Comparison of ENCODE assay signal across 26 cellular contexts in genomic region chr17:15464629-15465028, GRCh38. TPM values are rescaled to one million over a fixed set of nuclear protein-coding genes. Genes with fewer than 3 reads are reported as not detected.
DNase-seq lines count a peak whose midpoint lies in the region; TF ChIP-seq lines count a peak whose summit lies in the region.
"Had no signal": no experiment of that assay in that cellular context is flagged by ENCODE, and none has a peak within 500 bp of the region (broad histone marks: within the 10 kb centered on the region; RNA-seq: fewer than 3 reads in every experiment).

No MANE protein-coding gene starts in this region.

- H3K36me3 ChIP-seq in tibial nerve, result no peaks in the 10 kb centered on the region
- H3K36me3 ChIP-seq: pancreas, thyroid gland had no signal

- no peak for TF ChIP-seq CTCF in tibial nerve (IDR thresholded peaks at IDR 0.05)

- TF ChIP-seq EP300 in tibial nerve (IDR thresholded peaks at IDR 0.05), result no peak

- 33 to 46% methylated on average over 6 of the region's 6 CpGs for WGBS in tibial nerve, 2 donors

- H3K4me3 ChIP-seq in tibial nerve, result no peak overlapping the region
- H3K4me3 ChIP-seq: dorsolateral prefrontal cortex, pancreas, smooth muscle cell, thyroid gland had no signal

- no peaks in the 10 kb centered on the region for H3K9me3 ChIP-seq in tibial nerve
- H3K9me3 ChIP-seq: pancreas, thyroid gland had no signal

- TF ChIP-seq POLR2A in tibial nerve (IDR thresholded peaks at IDR 0.05), result no peak

- H3K4me1 ChIP-seq in tibial nerve, result peaks cover 6 to 66% (median 26%) of the 10 kb centered on the region in 4 donors
- H3K4me1 ChIP-seq: pancreas had no signal

- H3K27me3 ChIP-seq in tibial nerve, result no peaks in the 10 kb centered on the region
- H3K27me3 ChIP-seq: dorsolateral prefrontal cortex, pancreas, thyroid gland had no signal

- peak overlapping the region; percentile 77 for H3K27ac ChIP-seq in caudate nucleus (ENCODE audit: low read depth, low read length)
- peak overlapping the region; percentile 70 to 88 (median 79) for H3K27ac ChIP-seq in tibial nerve
- H3K27ac ChIP-seq: pancreas had no signal

- DNase-seq in M059J (ENCODE audit: low read depth) (peak; percentile 11), caudate nucleus (lab: John Stamatoyannopoulos, UW) (peak in 6 of 61 donors; percentile 5 to 22 (median 14)), left kidney (ENCODE audit: low read depth, low spot score) (peak; percentile 4), tibial nerve (ENCODE audit: low spot score in 2 of 2) (no peak), MV-4-11 (lab: John Stamatoyannopoulos, UW) (no peak)
- DNase-seq in activated effector memory CD4-positive, alpha-beta T cell treated with anti-CD3 and anti-CD28 coated beads, Interleukin-2, amount 50 U/mL, for 16 hours, result no peak
- no peak for DNase-seq in stimulated activated CD4-positive, alpha-beta T cell treated with anti-CD3 and anti-CD28 coated beads, Interleukin-4, amount 100 ng/mL, for 24 hours
- DNase-seq: activated CD4-positive, CD25-positive, alpha-beta regulatory T cell; activated CD8-positive, alpha-beta memory T cell treated with anti-CD3 and anti-CD28 coated beads, Interleukin-2, amount 10 ng/mL, durations not matched to agents 7 days and 5 days; activated naive CD4-positive, alpha-beta T cell; activated T-cell treated with anti-CD3 and anti-CD28 coated beads, Interleukin-2, amount 50 U/mL, for 72 hours; COR-L47; DMS79 treated with DMSO at 0.1 percent for 48 hours; dorsolateral prefrontal cortex; GDM1; immature natural killer cell; left colon; mesenchymal stem cell; NCI-H1092; NCI-H1694; NCI-H446; pancreas; retina; T-helper 1 cell; thyroid gland had no signal

RNA-seq across cellular contexts. Expression of gene CDRT4, which starts 2.8 kb away (rescaled TPM):
- total RNA-seq in M059J (2014; rRNA removed; shearing (Covaris generic)), result 0.59 TPM in 1 of 2 replicates, not detected in the other
- 10 to 100 TPM in 3 of 4 donors, 1 to 10 TPM in 1; 2.1 to 18.9 (median 12.4) TPM for total RNA-seq in tibial nerve

Comparison
In these comparisons a context has a peak if more than half of its experiments do, and no peak if none do; other contexts are left out.
1. DNase-seq: peak in M059J (single experiment) and left kidney (single experiment); none in tibial nerve (0 of 2), activated effector memory CD4-positive, alpha-beta T cell treated with anti-CD3 and anti-CD28 coated beads, Interleukin-2, amount 50 U/mL, for 16 hours (single experiment), MV-4-11 (single experiment) and stimulated activated CD4-positive, alpha-beta T cell treated with anti-CD3 and anti-CD28 coated beads, Interleukin-4, amount 100 ng/mL, for 24 hours (single experiment).